In genomic region chr19:29549105-29550070, GRCh38 we compare ENCODE assay signal across 26 cellular contexts. TPM values are rescaled to one million over a fixed set of nuclear protein-coding genes. Genes with fewer than 3 reads are reported as not detected.
A peak's percentile ranks its signal among the peaks of the same experiment; 100 is the strongest.
DNase-seq lines count a peak whose midpoint lies in the region; ATAC-seq and TF ChIP-seq lines count a peak whose summit lies in the region.
"Had no signal": no experiment of that assay in that cellular context is flagged by ENCODE, and none has a peak within 500 bp of the region (broad histone marks: within the 10 kb centered on the region; RNA-seq: fewer than 3 reads in every experiment).

No MANE protein-coding gene starts in this region.

- intact Hi-C loops in tibial artery (cut with DNase I; ENCODE audit: low total_unique reads), result no loop called here

- H3K18ac ChIP-seq in neuronal stem cell (ENCODE audit: low read length), result no peak overlapping the region

- H2BK120ac ChIP-seq in neuronal stem cell (ENCODE audit: low read depth, low read length), result no peak overlapping the region

- 0 out of 22 replicates have a peak, but pooled peaks cover 0 to 8% (median 0%) of the 10 kb centered on the region in 11 experiments for H4K20me1 ChIP-seq in BLaER1 treated with 17β-estradiol and CSF1 and Interleukin-3, amounts not matched to agents 10 nM and 100 nM
- H4K20me1 ChIP-seq in OCI-LY3 (ENCODE audit: insufficient read depth, low read length), result no peaks in the 10 kb centered on the region
- H4K20me1 ChIP-seq: BLaER1 had no signal

- TF ChIP-seq CTCF in OCI-LY3 (IDR thresholded peaks at IDR 0.05; ENCODE audit: low read depth, low read length), result 0 out of 2 replicates have a peak, but pooled peaks have one; percentile 11
- no peak for TF ChIP-seq CTCF in tibial artery (IDR thresholded peaks at IDR 0.05)

- H3K9me3 ChIP-seq in BLaER1 treated with 17β-estradiol and CSF1 and Interleukin-3, amounts not matched to agents 10 nM and 100 nM (replicated peaks in 1 of 11), result peaks cover 11 to 19% (median 16%) of the 10 kb centered on the region in 11 experiments
- peaks cover 15% of the 10 kb centered on the region; the same call in 1 of the 2 replicates for H3K9me3 ChIP-seq in OCI-LY3 (ENCODE audit: insufficient read depth, low read length)
- H3K9me3 ChIP-seq in neuronal stem cell (replicated peaks in 1 of 2; ENCODE audit: control insufficient read depth in 2 of 2, insufficient read depth in 1 of 2, low read depth in 1 of 2, low read length in 2 of 2), result peaks cover 0 to 1% of the 10 kb centered on the region in 2 donors
- H3K9me3 ChIP-seq in tibial artery, result peaks cover 0 to 19% (median 12%) of the 10 kb centered on the region in 3 donors

- WGBS in neuronal stem cell (ENCODE audit: extremely low coverage in 2 of 2, insufficient read length in 2 of 2, insufficient replicate concordance in 1 of 2), 2 donors, result no CpG with 5 or more reads among the region's 9 CpGs

- no peak overlapping the region for H3K14ac ChIP-seq in neuronal stem cell (ENCODE audit: low read length)

- peak overlapping the region in 6 of 11 experiments; percentile 19 to 32 (median 28); a peak in 8 of 22 replicates for H3K4me2 ChIP-seq in BLaER1 treated with 17β-estradiol and CSF1 and Interleukin-3, amounts not matched to agents 10 nM and 100 nM
- peak overlapping the region; percentile 36 for H3K4me2 ChIP-seq in OCI-LY3 (ENCODE audit: low read length)
- no peak overlapping the region for H3K4me2 ChIP-seq in neuronal stem cell (ENCODE audit: insufficient read depth, low read length, poor library complexity, severe bottlenecking)
- H3K4me2 ChIP-seq: BLaER1, KMS-11 had no signal

- H3K36me3 ChIP-seq in BLaER1 treated with 17β-estradiol and CSF1 and Interleukin-3, amounts not matched to agents 10 nM and 100 nM, result 0 out of 22 replicates have a peak, but pooled peaks cover 0 to 3% (median 0%) of the 10 kb centered on the region in 11 experiments
- no peaks in the 10 kb centered on the region for H3K36me3 ChIP-seq in OCI-LY3 (replicated peaks; ENCODE audit: low read depth, low read length)
- H3K36me3 ChIP-seq in neuronal stem cell (replicated peaks in 1 of 2; ENCODE audit: control insufficient read depth in 2 of 2, insufficient read depth in 2 of 2, low read length in 2 of 2), result no peaks in the 10 kb centered on the region
- no peaks in the 10 kb centered on the region for H3K36me3 ChIP-seq in tibial artery
- H3K36me3 ChIP-seq: BLaER1, Peyer's patch, SJCRH30 had no signal

- no peak overlapping the region for H2BK15ac ChIP-seq in neuronal stem cell (ENCODE audit: low read length)

- no peak overlapping the region for H4K8ac ChIP-seq in neuronal stem cell (ENCODE audit: low read depth, low read length)

- H2AK5ac ChIP-seq in neuronal stem cell (ENCODE audit: low read depth, low read length), result peak overlapping the region; percentile 10

- H3K27ac Mint-ChIP-seq in stimulated activated effector memory CD8-positive, alpha-beta T cell treated with anti-CD3 and anti-CD28 coated beads, Interleukin-12 subunit alpha, Interleukin-12 subunit beta, amount 100 ng/mL, for 72 hours, result no peak overlapping the region
- H3K27ac Mint-ChIP-seq: CD8-positive, alpha-beta T cell had no signal

- peaks cover 2% of the 10 kb centered on the region for H3K79me1 ChIP-seq in neuronal stem cell (ENCODE audit: low read depth, low read length)

- no peak overlapping the region for H2BK5ac ChIP-seq in neuronal stem cell (ENCODE audit: low read length)

- no peak overlapping the region for H3K4ac ChIP-seq in neuronal stem cell (ENCODE audit: low read length)

- H3K4me1 Mint-ChIP-seq in stimulated activated effector memory CD8-positive, alpha-beta T cell treated with anti-CD3 and anti-CD28 coated beads, Interleukin-12 subunit alpha, Interleukin-12 subunit beta, amount 100 ng/mL, for 72 hours, result no peaks in the 10 kb centered on the region

- H3K4me1 ChIP-seq in BLaER1 treated with 17β-estradiol and CSF1 and Interleukin-3, amounts not matched to agents 10 nM and 100 nM, result peaks cover 0 to 29% (median 17%) of the 10 kb centered on the region in 10 experiments; a peak in 15 of 20 replicates
- H3K4me1 ChIP-seq in OCI-LY3 (ENCODE audit: low read length), result peaks cover 18% of the 10 kb centered on the region
- no peaks in the 10 kb centered on the region for H3K4me1 ChIP-seq in neuronal stem cell (ENCODE audit: control insufficient read depth in 2 of 2, insufficient read depth in 1 of 2, low read depth in 1 of 2, low read length in 2 of 2)
- no peaks in the 10 kb centered on the region for H3K4me1 ChIP-seq in tibial artery
- H3K4me1 ChIP-seq: Peyer's patch had no signal

- no peaks in the 10 kb centered on the region for H3K36me3 Mint-ChIP-seq in stimulated activated effector memory CD8-positive, alpha-beta T cell treated with anti-CD3 and anti-CD28 coated beads, Interleukin-12 subunit alpha, Interleukin-12 subunit beta, amount 100 ng/mL, for 72 hours
- H3K36me3 Mint-ChIP-seq: CD8-positive, alpha-beta T cell had no signal

- H3K9me3 Mint-ChIP-seq in stimulated activated effector memory CD8-positive, alpha-beta T cell treated with anti-CD3 and anti-CD28 coated beads, Interleukin-12 subunit alpha, Interleukin-12 subunit beta, amount 100 ng/mL, for 72 hours, result peaks cover 8% of the 10 kb centered on the region

- H3K27me3 ChIP-seq in BLaER1 treated with 17β-estradiol and CSF1 and Interleukin-3, amounts not matched to agents 10 nM and 100 nM, result no peaks in the 10 kb centered on the region
- H3K27me3 ChIP-seq in OCI-LY3 (ENCODE audit: low read depth, low read length) (no peaks in the 10 kb centered on the region; the same call in 1 of the 2 replicates), neuronal stem cell (ENCODE audit: control insufficient read depth in 3 of 3, insufficient read depth in 3 of 3, low read depth in 1 of 3, low read length in 3 of 3) (peaks cover 0 to 10% (median 0%) of the 10 kb centered on the region in 3 experiments), tibial artery (peaks cover 0 to 7% of the 10 kb centered on the region in 2 donors)
- H3K27me3 ChIP-seq: BLaER1, Peyer's patch had no signal

- H4K91ac ChIP-seq in neuronal stem cell (ENCODE audit: low read depth, low read length, poor library complexity), result no peak overlapping the region

- H3K27ac ChIP-seq in BLaER1 treated with 17β-estradiol and CSF1 and Interleukin-3, amounts not matched to agents 10 nM and 100 nM, result no peak overlapping the region
- H3K27ac ChIP-seq in OCI-LY3 (ENCODE audit: low read length) (peak overlapping the region; percentile 37; the same call in 1 of the 2 replicates), neuronal stem cell (replicated peaks; ENCODE audit: low read length) (no peak overlapping the region), tibial artery (no peak overlapping the region)
- H3K27ac ChIP-seq: BLaER1, GM23248, KMS-11, Peyer's patch, SJCRH30 had no signal

- no peak overlapping the region for H3K23ac ChIP-seq in neuronal stem cell (ENCODE audit: low read depth, low read length, poor library complexity)

- no peak overlapping the region for H3K4me3 ChIP-seq in BLaER1 treated with 17β-estradiol and CSF1 and Interleukin-3, amounts not matched to agents 10 nM and 100 nM
- no peak overlapping the region for H3K4me3 ChIP-seq in OCI-LY3 (ENCODE audit: low read length)
- H3K4me3 ChIP-seq in neuronal stem cell (ENCODE audit: low read length in 2 of 2), result no peak overlapping the region
- H3K4me3 ChIP-seq in tibial artery, result no peak overlapping the region
- H3K4me3 ChIP-seq: BLaER1, GM12878, GM23248, Peyer's patch, SJCRH30 had no signal

- no peak for ATAC-seq in stimulated activated effector memory CD8-positive, alpha-beta T cell treated with anti-CD3 and anti-CD28 coated beads, Interleukin-12 subunit alpha, Interleukin-12 subunit beta, amount 100 ng/mL, for 72 hours
- ATAC-seq: CD8-positive, alpha-beta T cell; GM12878 had no signal

- no peaks in the 10 kb centered on the region for H3K79me2 ChIP-seq in OCI-LY3 (ENCODE audit: low read length)

- DNase-seq in neuronal stem cell (ENCODE audit: low spot score) (no peak), tibial artery (peak; percentile 7 to 44)
- no peak for DNase-seq in activated CD4-positive, alpha-beta T cell treated with anti-CD3 and anti-CD28 coated beads, Interleukin-2, amount 50 U/mL, for 48 hours
- no peak for DNase-seq in activated CD4-positive, alpha-beta T cell treated with anti-CD3 and anti-CD28 coated beads, Interleukin-2, amount 50 U/mL, for 4 hours
- DNase-seq in stimulated activated effector memory CD8-positive, alpha-beta T cell treated with anti-CD3 and anti-CD28 coated beads, Interleukin-12 subunit alpha, Interleukin-12 subunit beta, amount 100 ng/mL, for 72 hours (ENCODE audit: low spot score in 2 of 2), result no peak
- DNase-seq: ACHN; CD8-positive, alpha-beta T cell; DND-41; GM23248; HCEC 1CT; IMR-90; NCI-H1092 treated with DMSO at 0.1 percent for 48 hours; NCI-H1436 treated with DMSO at 0.1 percent for 48 hours; NCI-H2029; NCI-H2171; NCI-H345; NCI-H524; NCI-H774; NK-92 treated with Interleukin-12 subunit alpha and Interleukin-12 subunit beta, amount 100 ng/mL, for 24 hours; SJCRH30 had no signal

- H3K9ac ChIP-seq in BLaER1 treated with 17β-estradiol and CSF1 and Interleukin-3, amounts not matched to agents 10 nM and 100 nM, result no peak overlapping the region
- H3K9ac ChIP-seq in OCI-LY3 (ENCODE audit: low read length) (no peak overlapping the region; the same call in 1 of the 2 replicates), neuronal stem cell (ENCODE audit: low read depth, low read length, poor library complexity) (no peak overlapping the region)
- H3K9ac ChIP-seq: BLaER1, GM23248, KMS-11 had no signal

- no peak overlapping the region for H2AFZ ChIP-seq in OCI-LY3 (ENCODE audit: low read depth, low read length)
- H2AFZ ChIP-seq in neuronal stem cell (ENCODE audit: low read length), result no peak overlapping the region
- H2AFZ ChIP-seq: GM23248 had no signal

- no peak overlapping the region for H2BK12ac ChIP-seq in neuronal stem cell (ENCODE audit: low read length)

- no peak overlapping the region for H3K4me3 Mint-ChIP-seq in stimulated activated effector memory CD8-positive, alpha-beta T cell treated with anti-CD3 and anti-CD28 coated beads, Interleukin-12 subunit alpha, Interleukin-12 subunit beta, amount 100 ng/mL, for 72 hours
- H3K4me3 Mint-ChIP-seq: CD8-positive, alpha-beta T cell had no signal

RNA-seq across cellular contexts. Expression of gene VSTM2B, which starts 23.6 kb away (rescaled TPM):
- 2.1 TPM for polyA plus RNA-seq in neuronal stem cell (2013, experiment 1 of 2)
- polyA plus RNA-seq in neuronal stem cell (2013, experiment 2 of 2), result 2.2 TPM
- polyA plus RNA-seq: GM12878, GM23248, IMR-90 had no signal

RNA-seq across cellular contexts. Expression of gene POP4, which starts 56.7 kb away (rescaled TPM):
- polyA plus RNA-seq in neuronal stem cell (2013, experiment 1 of 2), result 56.9 TPM
- polyA plus RNA-seq in neuronal stem cell (2013, experiment 2 of 2), result 56.6 TPM

Comparison
In these comparisons a context has a peak if more than half of its experiments do, and no peak if none do; other contexts are left out.
1. DNase-seq: peak in tibial artery (2 of 2); none in neuronal stem cell (single experiment), activated CD4-positive, alpha-beta T cell treated with anti-CD3 and anti-CD28 coated beads, Interleukin-2, amount 50 U/mL, for 48 hours (0 of 2), activated CD4-positive, alpha-beta T cell treated with anti-CD3 and anti-CD28 coated beads, Interleukin-2, amount 50 U/mL, for 4 hours (0 of 2) and stimulated activated effector memory CD8-positive, alpha-beta T cell treated with anti-CD3 and anti-CD28 coated beads, Interleukin-12 subunit alpha, Interleukin-12 subunit beta, amount 100 ng/mL, for 72 hours (0 of 2).